ENCODE assay signal across 33 cellular contexts in the genomic region with DNA sequence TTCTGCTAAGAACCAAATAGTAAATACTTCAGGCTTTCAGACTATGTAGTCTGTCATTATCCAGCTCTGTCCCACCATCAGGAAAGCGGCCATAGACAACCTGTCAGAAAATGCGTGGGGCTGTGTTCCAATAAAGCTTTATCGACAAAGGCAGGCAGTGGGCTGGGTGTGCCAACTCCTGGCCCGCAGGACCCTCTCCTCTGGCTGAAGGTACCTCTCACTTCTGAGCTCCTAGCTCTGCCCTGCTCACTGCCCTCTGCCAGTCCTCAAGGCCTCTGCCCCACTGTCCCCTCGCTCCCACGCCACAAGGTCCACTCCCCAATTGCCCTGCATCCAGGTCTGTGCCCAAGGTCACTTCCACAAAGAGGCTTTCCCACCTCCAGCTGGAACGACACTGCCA. TPM values are rescaled to one million over a fixed set of nuclear protein-coding genes. Genes with fewer than 3 reads are reported as not detected.
"Had no signal": no experiment of that assay in that cellular context is flagged by ENCODE, and none has a peak within 500 bp of the region (broad histone marks: within the 10 kb centered on the region; RNA-seq: fewer than 3 reads in every experiment).

No MANE protein-coding gene starts in this region.

- ATAC-seq: activated T-helper 17 cell treated with anti-CD3 and anti-CD28 coated beads, Interleukin-2, amount 50 U/mL, for 72 hours; Panc1; T-cell had no signal

- DNase-seq: activated B cell treated with CpG ODN at 0.5 μM for 24 hours; activated CD4-positive, alpha-beta memory T cell treated with anti-CD3 and anti-CD28 coated beads for 36 hours; activated CD4-positive, alpha-beta T cell treated with anti-CD3 and anti-CD28 coated beads for 1 hour; activated CD4-positive, alpha-beta T cell treated with anti-CD3 and anti-CD28 coated beads, Interleukin-2, amount 10 ng/mL, durations not matched to agents 24 days and 14 days; activated naive CD4-positive, alpha-beta T cell treated with anti-CD3 and anti-CD28 coated beads, Interleukin-2, amount 50 U/mL, for 16 hours; activated naive CD8-positive, alpha-beta T cell treated with anti-CD3 and anti-CD28 coated beads, Interleukin-2, amount 10 ng/mL, durations not matched to agents 7 days and 5 days; activated T-cell treated with anti-CD3 and anti-CD28 coated beads for 4 hours; activated T-cell treated with anti-CD3 and anti-CD28 coated beads, Interleukin-2, amount 50 U/mL, for 48 hours; anterior cingulate cortex; caudate nucleus; MG63; MV-4-11; NCI-H1092 treated with DMSO at 0.1 percent for 48 hours; NCI-H1417 treated with DMSO at 0.1 percent for 48 hours; NCI-H1694; NCI-H2029; NCI-H2107; NCI-H2171 treated with DMSO at 0.1 percent for 48 hours; NCI-H345; NCI-H510A; NCI-H526 treated with DMSO at 0.1 percent for 48 hours; NCI-H82; NK-92 treated with Interleukin-12 subunit alpha and Interleukin-12 subunit beta, amount 100 ng/mL, for 24 hours; OCI-M1; SIG-M5; T-cell; T-helper 2 cell; T1000 had no signal

- H3K4me1 ChIP-seq: adrenal gland had no signal

- H3K4me3 Mint-ChIP-seq: activated B cell treated with CpG ODN at 0.5 μM for 24 hours; activated CD4-positive, alpha-beta memory T cell treated with anti-CD3 and anti-CD28 coated beads for 36 hours; activated CD4-positive, alpha-beta T cell treated with anti-CD3 and anti-CD28 coated beads, Interleukin-2, amount 10 ng/mL, durations not matched to agents 24 days and 14 days; activated naive CD8-positive, alpha-beta T cell treated with anti-CD3 and anti-CD28 coated beads, Interleukin-2, amount 10 ng/mL, durations not matched to agents 7 days and 5 days; activated T-helper 17 cell treated with anti-CD3 and anti-CD28 coated beads, Interleukin-2, amount 50 U/mL, for 72 hours; T-cell had no signal

- H3K9me3 Mint-ChIP-seq: activated B cell treated with CpG ODN at 0.5 μM for 24 hours; activated CD4-positive, alpha-beta memory T cell treated with anti-CD3 and anti-CD28 coated beads for 36 hours; activated CD4-positive, alpha-beta T cell treated with anti-CD3 and anti-CD28 coated beads, Interleukin-2, amount 10 ng/mL, durations not matched to agents 24 days and 14 days; activated naive CD8-positive, alpha-beta T cell treated with anti-CD3 and anti-CD28 coated beads, Interleukin-2, amount 10 ng/mL, durations not matched to agents 7 days and 5 days; activated T-helper 17 cell treated with anti-CD3 and anti-CD28 coated beads, Interleukin-2, amount 50 U/mL, for 72 hours had no signal

- H3K27ac ChIP-seq: adrenal gland, RWPE1 had no signal

- H3K27me3 ChIP-seq: adrenal gland, MG63 had no signal

- H3K27ac Mint-ChIP-seq: activated B cell treated with CpG ODN at 0.5 μM for 24 hours; activated CD4-positive, alpha-beta memory T cell treated with anti-CD3 and anti-CD28 coated beads for 36 hours; activated CD4-positive, alpha-beta T cell treated with anti-CD3 and anti-CD28 coated beads, Interleukin-2, amount 10 ng/mL, durations not matched to agents 24 days and 14 days; activated naive CD8-positive, alpha-beta T cell treated with anti-CD3 and anti-CD28 coated beads, Interleukin-2, amount 10 ng/mL, durations not matched to agents 7 days and 5 days; activated T-helper 17 cell treated with anti-CD3 and anti-CD28 coated beads, Interleukin-2, amount 50 U/mL, for 72 hours; T-cell had no signal

- H3K9me3 ChIP-seq: adrenal gland, MG63 had no signal

- H3K4me3 ChIP-seq: adrenal gland, MG63 had no signal

- H3K36me3 ChIP-seq: adrenal gland, MG63 had no signal

RNA-seq across cellular contexts. Expression of gene SSUH2, which starts 20.0 kb away (rescaled TPM):
- total RNA-seq: activated B cell treated with CpG ODN at 0.5 μM for 24 hours; activated CD4-positive, alpha-beta memory T cell treated with anti-CD3 and anti-CD28 coated beads for 36 hours; activated CD4-positive, alpha-beta T cell treated with anti-CD3 and anti-CD28 coated beads, Interleukin-2, amount 10 ng/mL, durations not matched to agents 24 days and 14 days; activated CD8-positive, alpha-beta memory T cell treated with anti-CD3 and anti-CD28 coated beads for 36 hours; activated naive CD8-positive, alpha-beta T cell treated with anti-CD3 and anti-CD28 coated beads, Interleukin-2, amount 10 ng/mL, durations not matched to agents 7 days and 5 days had no signal
